In genomic region chr14:68191567-68192321, GRCh38 we compare ENCODE assay signal across 1 cellular context.
TF ChIP-seq lines count a peak whose summit lies in the region.

No MANE protein-coding gene starts in this region.

TF ChIP-seq in HepG2, 621 proteins besides CTCF, POLR2A, EP300 and RAD21 (continued from another document and continues in another):
- TF ChIP-seq TFAP4 (IDR thresholded peaks at IDR 0.05; ENCODE audit: borderline replicate concordance, low read depth): no peak
- TF ChIP-seq PHF8 (CRISPR knock-in tag; IDR thresholded peaks at IDR 0.05): no peak
- TF ChIP-seq ARID5B (CRISPR knock-in tag; IDR thresholded peaks at IDR 0.05): peak; percentile 88
- TF ChIP-seq PBX3 (CRISPR knock-in tag; IDR thresholded peaks at IDR 0.05; ENCODE audit: borderline replicate concordance): no peak
- no peak for TF ChIP-seq CHD2 (IDR thresholded peaks at IDR 0.05; ENCODE audit: low read depth, low read length)
- peak; percentile 63; the same call in 1 of the 2 replicates for TF ChIP-seq FOXK1 (CRISPR knock-in tag; IDR thresholded peaks at IDR 0.05; ENCODE audit: borderline replicate concordance, low read depth)
- no peak for TF ChIP-seq ZNF878 (CRISPR knock-in tag; IDR thresholded peaks at IDR 0.05)
- TF ChIP-seq TBL1XR1 (IDR thresholded peaks at IDR 0.05; ENCODE audit: borderline replicate concordance, low read length, partially characterized antibody): peak; percentile 92
- TF ChIP-seq EEA1 (CRISPR knock-in tag; IDR thresholded peaks at IDR 0.05; ENCODE audit: borderline replicate concordance): no peak
- TF ChIP-seq SNAPC2 (CRISPR knock-in tag; IDR thresholded peaks at IDR 0.05): no peak
- TF ChIP-seq FOXM1 (CRISPR knock-in tag; IDR thresholded peaks at IDR 0.05): no peak
- no peak for TF ChIP-seq GZF1 (CRISPR knock-in tag; IDR thresholded peaks at IDR 0.05)
- TF ChIP-seq HIC2 (CRISPR knock-in tag; IDR thresholded peaks at IDR 0.05; ENCODE audit: low read depth): no peak
- peak; percentile 73 for TF ChIP-seq POGZ (CRISPR knock-in tag; IDR thresholded peaks at IDR 0.05)
- no peak for TF ChIP-seq PRMT3 (CRISPR knock-in tag; IDR thresholded peaks at IDR 0.05; ENCODE audit: borderline replicate concordance, low read depth)
- TF ChIP-seq ETV5 (CRISPR knock-in tag; IDR thresholded peaks at IDR 0.05; ENCODE audit: borderline replicate concordance): peak; percentile 40; the same call in 1 of the 2 replicates
- TF ChIP-seq KDM6A (CRISPR knock-in tag; IDR thresholded peaks at IDR 0.05; ENCODE audit: low read depth): no peak
- TF ChIP-seq CCAR2 (optimal IDR thresholded peaks at IDR 0.05; ENCODE audit: low read depth, low read length): no peak
- TF ChIP-seq ZNF280D (CRISPR knock-in tag; IDR thresholded peaks at IDR 0.05): no peak
- peak; percentile 90 for TF ChIP-seq CEBPG (CRISPR knock-in tag; IDR thresholded peaks at IDR 0.05)
- no peak for TF ChIP-seq JUN (CRISPR knock-in tag; IDR thresholded peaks at IDR 0.05)
- TF ChIP-seq FOXA1 (IDR thresholded peaks at IDR 0.05): no peak
- TF ChIP-seq FOXA1 (CRISPR knock-in tag; IDR thresholded peaks at IDR 0.05): no peak
- no peak for TF ChIP-seq DDIT3 (CRISPR knock-in tag; IDR thresholded peaks at IDR 0.05)
- no peak for TF ChIP-seq ZNF431 (CRISPR knock-in tag; IDR thresholded peaks at IDR 0.05; ENCODE audit: borderline replicate concordance, low read depth)
- TF ChIP-seq NFYC (CRISPR knock-in tag; IDR thresholded peaks at IDR 0.05): peak; percentile 61
- no peak for TF ChIP-seq ZNF543 (CRISPR knock-in tag; IDR thresholded peaks at IDR 0.05)
- no peak for TF ChIP-seq KLF11 (CRISPR knock-in tag; IDR thresholded peaks at IDR 0.05)
- TF ChIP-seq KLF13 (CRISPR knock-in tag; IDR thresholded peaks at IDR 0.05): no peak
- TF ChIP-seq SALL1 (CRISPR knock-in tag; IDR thresholded peaks at IDR 0.05): no peak; the same call in 1 of the 2 replicates
- no peak for TF ChIP-seq MTA3 (CRISPR knock-in tag; IDR thresholded peaks at IDR 0.05)
- no peak for TF ChIP-seq NR0B2 (CRISPR knock-in tag; IDR thresholded peaks at IDR 0.05)
- TF ChIP-seq HCFC1 (IDR thresholded peaks at IDR 0.05; ENCODE audit: low read depth, low read length): no peak
- TF ChIP-seq BCL3 (CRISPR knock-in tag; IDR thresholded peaks at IDR 0.05): no peak
- TF ChIP-seq ZMYM4 (CRISPR knock-in tag; IDR thresholded peaks at IDR 0.05): peak; percentile 69
- no peak for TF ChIP-seq ZNF691 (CRISPR knock-in tag; IDR thresholded peaks at IDR 0.05; ENCODE audit: borderline replicate concordance, low read depth)
- no peak for TF ChIP-seq ZNF143 (CRISPR knock-in tag; IDR thresholded peaks at IDR 0.05)
- peak; percentile 92 for TF ChIP-seq BCL6 (CRISPR knock-in tag; IDR thresholded peaks at IDR 0.05)
- TF ChIP-seq ISL2 (CRISPR knock-in tag; IDR thresholded peaks at IDR 0.05): 0 out of 2 replicates have a peak, but pooled peaks have one; percentile 26
- TF ChIP-seq RBFOX2 (IDR thresholded peaks at IDR 0.05; ENCODE audit: low read depth, low read length): no peak
- TF ChIP-seq ZNF510 (CRISPR knock-in tag; IDR thresholded peaks at IDR 0.05; ENCODE audit: low read depth): no peak
- no peak for TF ChIP-seq POLR2AphosphoS2 (IDR thresholded peaks at IDR 0.05; ENCODE audit: low read depth, low read length)
- TF ChIP-seq ZNF343 (CRISPR knock-in tag; IDR thresholded peaks at IDR 0.05): no peak
- TF ChIP-seq TRAFD1 (CRISPR knock-in tag; IDR thresholded peaks at IDR 0.05; ENCODE audit: borderline replicate concordance): no peak
- TF ChIP-seq ATF4 (CRISPR knock-in tag; IDR thresholded peaks at IDR 0.05): peak in 1 of 2 experiments; percentile 42; a peak in 1 of 4 replicates
- no peak for TF ChIP-seq SUZ12 (IDR thresholded peaks at IDR 0.05; ENCODE audit: low read depth, low read length)
- TF ChIP-seq MAX (IDR thresholded peaks at IDR 0.05): no peak
- no peak for TF ChIP-seq GMEB1 (CRISPR knock-in tag; IDR thresholded peaks at IDR 0.05; ENCODE audit: borderline replicate concordance)
